In genomic region chr7:32658034-32658944, GRCh38 we compare ENCODE assay signal across 11 cellular contexts.
DNase-seq lines count a peak whose midpoint lies in the region; ATAC-seq and TF ChIP-seq lines count a peak whose summit lies in the region.
"Had no signal": no experiment of that assay in that cellular context is flagged by ENCODE, and none has a peak within 500 bp of the region (broad histone marks: within the 10 kb centered on the region; RNA-seq: fewer than 3 reads in every experiment).

No MANE protein-coding gene starts in this region.

- DNase-seq in astrocyte of the hippocampus (ENCODE audit: low read depth, low spot score) (peak; percentile 28), osteocyte (ENCODE audit: extremely low spot score, unreplicated experiment) (no peak), hepatic stellate cell (ENCODE audit: low spot score) (no peak), cardiac septum (ENCODE audit: low spot score) (no peak), NCI-H187 (lab: John Stamatoyannopoulos, UW) (no peak)
- DNase-seq in activated CD4-positive, alpha-beta T cell treated with anti-CD3 and anti-CD28 coated beads for 48 hours = no peak
- DNase-seq: glutamatergic neuron, NCI-H510A, ovary had no signal

- intact Hi-C loops in cardiac septum (cut with DNase I) = no loop called here

- H3K9me3 Mint-ChIP-seq in osteocyte (ENCODE audit: unreplicated experiment) = no peaks in the 10 kb centered on the region

- H3K27ac Mint-ChIP-seq in osteocyte (ENCODE audit: unreplicated experiment) = peak overlapping the region; percentile 69

- ATAC-seq in GM19438 (IDR thresholded peaks at IDR 0.05; ENCODE audit: low read depth, unreplicated experiment) (peak; percentile 82), HG03175 (IDR thresholded peaks at IDR 0.05; ENCODE audit: unreplicated experiment) (peak; percentile 78)

- no peak overlapping the region for H3K4me3 Mint-ChIP-seq in osteocyte (ENCODE audit: unreplicated experiment)

- H3K4me1 Mint-ChIP-seq in osteocyte (ENCODE audit: unreplicated experiment) = peaks cover 20% of the 10 kb centered on the region

- H3K36me3 Mint-ChIP-seq in osteocyte (ENCODE audit: unreplicated experiment) = no peaks in the 10 kb centered on the region

- H3K27me3 Mint-ChIP-seq in osteocyte (ENCODE audit: unreplicated experiment) = no peaks in the 10 kb centered on the region

- no peak for TF ChIP-seq CTCF in osteocyte (IDR thresholded peaks at IDR 0.05)
